Comparison of ENCODE assay signal across 26 cellular contexts in the genomic region with DNA sequence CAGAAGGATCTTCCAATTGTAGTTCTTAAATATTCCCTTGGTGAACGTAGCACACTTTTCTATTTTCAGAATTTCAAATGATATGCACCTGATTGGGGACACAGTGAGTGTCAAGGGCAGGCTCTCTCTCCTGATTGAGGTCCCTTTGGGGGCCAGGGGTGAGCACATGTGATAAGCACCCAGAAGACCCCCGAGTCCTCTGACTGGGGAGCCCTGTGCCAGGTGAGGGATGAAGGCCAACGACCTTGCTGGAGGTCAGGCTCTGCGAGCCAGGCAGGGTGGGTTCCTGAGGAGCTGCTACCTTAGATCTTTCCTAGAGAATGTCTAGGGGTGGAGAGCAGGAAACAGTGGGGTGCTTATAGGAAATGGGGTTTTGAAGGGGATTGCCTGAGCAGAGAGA.
"Had no signal": no experiment of that assay in that cellular context is flagged by ENCODE, and none has a peak within 500 bp of the region (broad histone marks: within the 10 kb centered on the region; RNA-seq: fewer than 3 reads in every experiment).

No MANE protein-coding gene starts in this region.

- H3K4me3 ChIP-seq: K562 had no signal

- DNase-seq: activated CD4-positive, alpha-beta T cell treated with anti-CD3 and anti-CD28 coated beads for 48 hours; activated CD4-positive, alpha-beta T cell treated with anti-CD3 and anti-CD28 coated beads, Interleukin-2, amount 50 U/mL, for 48 hours; activated CD4-positive, CD25-positive, alpha-beta regulatory T cell treated with anti-CD3 and anti-CD28 coated beads, Interleukin-2, amount 50 U/mL, for 72 hours; activated CD8-positive, alpha-beta memory T cell treated with anti-CD3 and anti-CD28 coated beads, Interleukin-2, amount 10 ng/mL, durations not matched to agents 7 days and 5 days; activated effector memory CD4-positive, alpha-beta T cell treated with anti-CD3 and anti-CD28 coated beads, Interleukin-2, amount 50 U/mL, for 16 hours; activated naive CD4-positive, alpha-beta T cell treated with anti-CD3 and anti-CD28 coated beads for 36 hours; activated naive CD8-positive, alpha-beta T cell treated with anti-CD3 and anti-CD28 coated beads for 36 hours; activated T-cell treated with anti-CD3 and anti-CD28 coated beads, Interleukin-2, amount 50 U/mL, for 24 hours; caudate nucleus; Karpas-422; MM.1S; NCI-H1105; NCI-H1436 treated with DMSO at 0.1 percent for 48 hours; NCI-H187; NCI-H2081; NCI-H510A treated with DMSO at 0.1 percent for 48 hours; NK-92 treated with Interleukin-12 subunit alpha and Interleukin-12 subunit beta, amount 100 ng/mL, for 24 hours; OCI-M1; SHP77 treated with DMSO at 0.1 percent for 48 hours; T-helper 17 cell; T-helper 9 cell had no signal

- H3K4me3 Mint-ChIP-seq: activated CD8-positive, alpha-beta memory T cell treated with anti-CD3 and anti-CD28 coated beads, Interleukin-2, amount 10 ng/mL, durations not matched to agents 7 days and 5 days; activated naive CD4-positive, alpha-beta T cell treated with anti-CD3 and anti-CD28 coated beads for 36 hours; activated naive CD8-positive, alpha-beta T cell treated with anti-CD3 and anti-CD28 coated beads for 36 hours; activated T-cell treated with anti-CD3 and anti-CD28 coated beads, Interleukin-2, amount 50 U/mL, for 24 hours; activated T-helper 1 cell treated with anti-CD3 and anti-CD28 coated beads, Interleukin-12 subunit alpha, Interleukin-12 subunit beta, Interleukin-2, Interleukin-4 antibody, amounts not matched to agents 30 ng/mL and 10 ng/mL and 1 ng/mL, durations not matched to agents 14 hours and 24 hours and 36 hours; T-helper 17 cell; WTC11 had no signal

- H3K27ac Mint-ChIP-seq: activated naive CD4-positive, alpha-beta T cell treated with anti-CD3 and anti-CD28 coated beads for 36 hours; activated naive CD8-positive, alpha-beta T cell treated with anti-CD3 and anti-CD28 coated beads for 36 hours; activated T-cell treated with anti-CD3 and anti-CD28 coated beads, Interleukin-2, amount 50 U/mL, for 24 hours; activated T-helper 1 cell treated with anti-CD3 and anti-CD28 coated beads, Interleukin-12 subunit alpha, Interleukin-12 subunit beta, Interleukin-2, Interleukin-4 antibody, amounts not matched to agents 30 ng/mL and 10 ng/mL and 1 ng/mL, durations not matched to agents 14 hours and 24 hours and 36 hours; T-helper 17 cell; WTC11 had no signal

- H3K27ac ChIP-seq: RWPE1 had no signal

- FAIRE-seq: K562 had no signal

- H3K4me1 Mint-ChIP-seq: activated CD8-positive, alpha-beta memory T cell treated with anti-CD3 and anti-CD28 coated beads, Interleukin-2, amount 10 ng/mL, durations not matched to agents 7 days and 5 days; activated naive CD8-positive, alpha-beta T cell treated with anti-CD3 and anti-CD28 coated beads for 36 hours; T-helper 17 cell had no signal

- ATAC-seq: activated CD8-positive, alpha-beta memory T cell treated with anti-CD3 and anti-CD28 coated beads, Interleukin-2, amount 10 ng/mL, durations not matched to agents 7 days and 5 days; K562; Panc1; T-helper 17 cell; WTC11 had no signal
